Comparison of ENCODE assay signal across 20 cellular contexts in genomic region chr7:47551550-47552121, GRCh38. TPM values are rescaled to one million over a fixed set of nuclear protein-coding genes. Genes with fewer than 3 reads are reported as not detected.
A peak's percentile ranks its signal among the peaks of the same experiment; 100 is the strongest.
DNase-seq lines count a peak whose midpoint lies in the region; ATAC-seq, FAIRE-seq and TF ChIP-seq lines count a peak whose summit lies in the region.
"Had no signal": no experiment of that assay in that cellular context is flagged by ENCODE, and none has a peak within 500 bp of the region (broad histone marks: within the 10 kb centered on the region; RNA-seq: fewer than 3 reads in every experiment).

No MANE protein-coding gene starts in this region.

- TF ChIP-seq POLR2A in H1 (IDR thresholded peaks at IDR 0.05; ENCODE audit: control extremely low read depth in 1 of 2, low read depth in 2 of 2, low read length in 2 of 2) (no peak), testis (IDR thresholded peaks at IDR 0.05) (no peak)

- WGBS in H1 (ENCODE audit: extremely low coverage in 1 of 2, insufficient coverage in 1 of 2, insufficient read length in 1 of 2, insufficient replicate concordance in 2 of 2, low coverage in 1 of 2, low lambda C conversion rate in 2 of 2, missing lambda C conversion rate in 1 of 2), 2 experiments = 91% methylated on average over 9 of the region's 9 CpGs; no CpG with 5 or more reads in 1 of the 2 experiments
- WGBS in testis, 2 donors = 54 to 66% methylated on average over 9 of the region's 9 CpGs

- H3K9me3 ChIP-seq in HAP-1 = no peaks in the 10 kb centered on the region
- H3K9me3 ChIP-seq in H1 (ENCODE audit: insufficient read depth in 2 of 2, low read depth in 1 of 2, low read length in 1 of 2) = no peaks in the 10 kb centered on the region
- no peaks in the 10 kb centered on the region for H3K9me3 ChIP-seq in testis
- H3K9me3 ChIP-seq: transverse colon had no signal

- H2AFZ ChIP-seq in H1 (ENCODE audit: low read length) = no peak overlapping the region

- in situ Hi-C loops in HAP-1 (cut with MboI; ENCODE audit: low sequenced_read_pairs) = no loop called here

- H3K27me3 Mint-ChIP-seq in mesothelial cell of epicardium (ENCODE audit: low read depth) = no peaks in the 10 kb centered on the region

- H3K9ac ChIP-seq in H1 (replicated peaks in 1 of 4; ENCODE audit: extremely low read depth in 1 of 4, low read depth in 3 of 4, low read length in 3 of 4) = no peak overlapping the region

- peak overlapping the region; percentile 78 for H3K27ac Mint-ChIP-seq in mesothelial cell of epicardium
- H3K27ac Mint-ChIP-seq: activated naive CD4-positive, alpha-beta T cell treated with anti-CD3 and anti-CD28 coated beads, Interleukin-2, amount 50 U/mL, for 72 hours; H9 had no signal

- FAIRE-seq in H1 (lab: Jason Lieb, UNC) = no peak
- FAIRE-seq: RCC 7860 had no signal

- no peaks in the 10 kb centered on the region for H3K27me3 ChIP-seq in HAP-1 (ENCODE audit: low read depth)
- H3K27me3 ChIP-seq in H1 (replicated peaks in 1 of 4; ENCODE audit: control insufficient read depth in 3 of 4, extremely low read depth in 1 of 4, insufficient read depth in 3 of 4, low read length in 3 of 4) = no peaks in the 10 kb centered on the region
- H3K27me3 ChIP-seq in testis = no peaks in the 10 kb centered on the region
- H3K27me3 ChIP-seq: transverse colon had no signal

- no peak overlapping the region for H2AK5ac ChIP-seq in H1 (ENCODE audit: low read depth, low read length)

- H2BK20ac ChIP-seq in H1 (ENCODE audit: low read length) = no peak overlapping the region

- H3K79me1 ChIP-seq in H1 (ENCODE audit: low read depth, low read length) = peaks cover 14% of the 10 kb centered on the region

- no peak overlapping the region for H2BK12ac ChIP-seq in H1 (ENCODE audit: low read depth, low read length)

- POLR2A ChIA-PET in H1 (lab: Charles Lee; ENCODE audit: partially characterized antibody) = no interaction called here

- TF ChIP-seq RAD21 in H1 (IDR thresholded peaks at IDR 0.05 in 1 of 2, conservative IDR thresholded peaks at IDR 0.05 in 1 of 2; ENCODE audit: low read depth in 2 of 2, low read length in 2 of 2) = no peak

- CTCF ChIA-PET in H1 (lab: Charles Lee; ENCODE audit: partially characterized antibody) = interaction anchor here (1.2 kb wide), 1 partner anchor 285 kb away, joined by 3 read pairs; no protein-coding TSS in a partner anchor

- peak overlapping the region; percentile 10 for H3K14ac ChIP-seq in H1 (ENCODE audit: insufficient read length)

- peaks cover 24% of the 10 kb centered on the region for H3K4me1 ChIP-seq in HAP-1
- H3K4me1 ChIP-seq in H1 (replicated peaks in 1 of 4; ENCODE audit: control insufficient read depth in 3 of 4, insufficient read depth in 4 of 4, low read length in 3 of 4) = peaks cover 0 to 2% (median 0%) of the 10 kb centered on the region in 4 experiments; a peak in 2 of 7 replicates
- peaks cover 26% of the 10 kb centered on the region for H3K4me1 ChIP-seq in testis

- H3K27ac ChIP-seq in H1 (ENCODE audit: low read depth, low read length) (no peak overlapping the region), testis (no peak overlapping the region)
- H3K27ac ChIP-seq: transverse colon, VCaP had no signal

- peaks cover 3% of the 10 kb centered on the region for H3K9me3 Mint-ChIP-seq in mesothelial cell of epicardium
- H3K9me3 Mint-ChIP-seq: activated naive CD4-positive, alpha-beta T cell treated with anti-CD3 and anti-CD28 coated beads, Interleukin-2, amount 50 U/mL, for 72 hours; H9 had no signal

- H3K36me3 Mint-ChIP-seq in mesothelial cell of epicardium = peaks cover 32% of the 10 kb centered on the region
- H3K36me3 Mint-ChIP-seq: activated naive CD4-positive, alpha-beta T cell treated with anti-CD3 and anti-CD28 coated beads, Interleukin-2, amount 50 U/mL, for 72 hours had no signal

- H3K18ac ChIP-seq in H1 (ENCODE audit: extremely low read depth, low read length) = no peak overlapping the region

- H3K4ac ChIP-seq in H1 (replicated peaks; ENCODE audit: insufficient read length, low read depth, low read length) = peak overlapping the region; percentile 72

- no peak overlapping the region for H4K5ac ChIP-seq in H1 (ENCODE audit: insufficient read length, low read depth, low read length)

- no peak overlapping the region for H4K8ac ChIP-seq in H1 (ENCODE audit: extremely low read depth, insufficient read depth, low read length)

- H3K23ac ChIP-seq in H1 (ENCODE audit: insufficient read length) = no peak overlapping the region

- no peak overlapping the region for H3K4me3 Mint-ChIP-seq in mesothelial cell of epicardium
- H3K4me3 Mint-ChIP-seq: H9 had no signal

- peak; percentile 81 to 84 for DNase-seq in HAP-1 (ENCODE audit: low spot score in 2 of 2)
- no peak for DNase-seq in H1 (ENCODE audit: low read depth in 1 of 2, low spot score in 2 of 2)
- DNase-seq in mesothelial cell of epicardium (ENCODE audit: low spot score in 2 of 2, unreplicated experiment in 2 of 2) = no peak
- peak; percentile 63 for DNase-seq in testis
- DNase-seq in medulla oblongata (ENCODE audit: extremely low spot score) = no peak
- no peak for DNase-seq in NCI-H526 treated with DMSO at 0.1 percent for 48 hours (lab: John Stamatoyannopoulos, UW)
- DNase-seq: activated CD4-positive, alpha-beta T cell treated with anti-CD3 and anti-CD28 coated beads, Interleukin-2, amount 50 U/mL, for 4 hours; activated T-cell treated with anti-CD3 and anti-CD28 coated beads, Interleukin-2, amount 50 U/mL, for 1 hour; H9; hypothalamus; NCI-H1417; NCI-H2171 treated with DMSO at 0.1 percent for 48 hours; NCI-H82; nucleus accumbens; transverse colon had no signal

- no peak for TF ChIP-seq EP300 in H1 (IDR thresholded peaks at IDR 0.05; ENCODE audit: borderline replicate concordance in 1 of 2, low read depth in 2 of 2, low read length in 2 of 2)

- H3K23me2 ChIP-seq in H1 (ENCODE audit: low read depth, low read length) = no peaks in the 10 kb centered on the region

- no peak overlapping the region for H3K4me2 ChIP-seq in H1 (ENCODE audit: insufficient read depth in 1 of 2, low read depth in 2 of 2, low read length in 2 of 2)

- TF ChIP-seq CTCF in H1 (IDR thresholded peaks at IDR 0.05; ENCODE audit: control extremely low read depth in 1 of 3, insufficient read depth in 1 of 3, low read depth in 1 of 3, low read length in 3 of 3) (no peak), mesothelial cell of epicardium (IDR thresholded peaks at IDR 0.05; ENCODE audit: unreplicated experiment) (no peak), testis (IDR thresholded peaks at IDR 0.05) (no peak)

- intact Hi-C loops in testis (cut with DNase I; ENCODE audit: low total_unique reads) = no loop called here

- peaks cover 1 to 2% of the 10 kb centered on the region in 2 experiments for H4K20me1 ChIP-seq in H1 (replicated peaks in 1 of 2; ENCODE audit: control insufficient read depth in 1 of 2, insufficient read depth in 2 of 2, low read length in 2 of 2)

- H3K36me3 ChIP-seq in HAP-1 (replicated peaks) = no peaks in the 10 kb centered on the region; the same call in 1 of the 2 replicates
- H3K36me3 ChIP-seq in H1 (ENCODE audit: control insufficient read depth in 2 of 4, insufficient read depth in 4 of 4, low read length in 3 of 4) = no peaks in the 10 kb centered on the region
- H3K36me3 ChIP-seq in testis (ENCODE audit: low read depth, missing control alignments) = no peaks in the 10 kb centered on the region
- H3K36me3 ChIP-seq: transverse colon had no signal

- no peak overlapping the region for H3K56ac ChIP-seq in H1 (replicated peaks; ENCODE audit: insufficient read length, low read depth, low read length)

- no peak for ATAC-seq in HG03135 (IDR thresholded peaks at IDR 0.05; ENCODE audit: unreplicated experiment)
- ATAC-seq in GM21381 (IDR thresholded peaks at IDR 0.05; ENCODE audit: unreplicated experiment) = no peak
- ATAC-seq: activated naive CD4-positive, alpha-beta T cell treated with anti-CD3 and anti-CD28 coated beads, Interleukin-2, amount 50 U/mL, for 72 hours had no signal

- peak overlapping the region; percentile 22 for H4K91ac ChIP-seq in H1 (replicated peaks; ENCODE audit: insufficient read length, low read length)

- H2BK5ac ChIP-seq in H1 (ENCODE audit: low read depth, low read length) = no peak overlapping the region

- H3K4me3 ChIP-seq in HAP-1 (no peak overlapping the region), H1 (ENCODE audit: extremely low read depth in 1 of 4, insufficient read depth in 2 of 4, low read depth in 3 of 4, low read length in 4 of 4) (no peak overlapping the region), testis (no peak overlapping the region)
- H3K4me3 ChIP-seq: transverse colon had no signal

- H3K4me1 Mint-ChIP-seq in mesothelial cell of epicardium = peaks cover 69% of the 10 kb centered on the region

- H2BK15ac ChIP-seq in H1 (ENCODE audit: low read length) = no peak overlapping the region

- peaks cover 0 to 5% of the 10 kb centered on the region in 2 experiments; a peak in 1 of 4 replicates for H3K79me2 ChIP-seq in H1 (ENCODE audit: control insufficient read depth in 1 of 2, insufficient read depth in 2 of 2, low read length in 2 of 2)

- H2BK120ac ChIP-seq in H1 (replicated peaks; ENCODE audit: low read depth, low read length) = no peak overlapping the region

TF ChIP-seq in H1, 55 proteins besides CTCF, POLR2A, EP300 and RAD21 (continues in another document):
- TF ChIP-seq GABPA (IDR thresholded peaks at IDR 0.05; ENCODE audit: borderline replicate concordance, insufficient read depth, low read length) (no peak), TEAD4 (IDR thresholded peaks at IDR 0.05; ENCODE audit: low read depth, low read length) (no peak), GTF2F1 (IDR thresholded peaks at IDR 0.05; ENCODE audit: borderline replicate concordance, low read depth, low read length) (no peak), SIX5 (IDR thresholded peaks at IDR 0.05; ENCODE audit: low read depth, low read length) (no peak), SAP30 (IDR thresholded peaks at IDR 0.05; ENCODE audit: insufficient read depth, insufficient replicate concordance, low read length) (no peak), EGR1 (IDR thresholded peaks at IDR 0.05; ENCODE audit: borderline replicate concordance, low read depth, low read length) (no peak), TAF1 (IDR thresholded peaks at IDR 0.05; ENCODE audit: low read depth, low read length) (no peak), CHD1 (IDR thresholded peaks at IDR 0.05; ENCODE audit: low read depth, low read length) (no peak), TCF12 (IDR thresholded peaks at IDR 0.05; ENCODE audit: low read depth, low read length) (no peak)

RNA-seq across cellular contexts. Expression of gene TNS3, which starts 30.3 kb away (rescaled TPM):
- 24.2 TPM in 2 replicates for total RNA-seq in H1 (2021; fragmentation: NEBNext Ultra II Directional; extraction: Animal tissue kit (Norgen Biotek cat#: 25700))
- polyA plus RNA-seq in H1 (2011; rRNA removed) (11.9 and 14.7 TPM in 2 replicates), testis (ENCODE audit: insufficient read depth, low read depth, low replicate concordance) (28.5 TPM)
- polyA plus RNA-seq in H1 (2011; cell fraction: cytosol; rRNA removed) = 11.5 TPM
- 24.3 TPM for polyA plus RNA-seq in H1 (2011; cell fraction: nucleus; rRNA removed)
- polyA plus RNA-seq in H1 (2012, experiment 1 of 2) = 12.6 to 15.2 TPM (median 13.6 TPM) in 4 replicates
- polyA plus RNA-seq in H1 (2012, experiment 2 of 2) = 7.5 TPM
- 6.6 TPM for polyA plus RNA-seq in H1 (2013, experiment 1 of 2)
- 6.0 TPM for polyA plus RNA-seq in H1 (2013, experiment 2 of 2)
- polyA minus RNA-seq in H1 (2011; rRNA and poly(A)+ RNA removed) = 54.4 and 72.3 TPM in 2 replicates
- polyA minus RNA-seq in H1 (2011; cell fraction: cytosol; rRNA and poly(A)+ RNA removed) = 17.2 TPM
- polyA minus RNA-seq in H1 (2011; cell fraction: nucleus; rRNA and poly(A)+ RNA removed) = 43.9 TPM
- total RNA-seq in mesothelial cell of epicardium (427 to 461 TPM (median 452 TPM) in 3 replicates), testis (10 to 100 TPM; 60.0 to 93.5 TPM)

Comparison
In these comparisons a context has a peak if more than half of its experiments do, and no peak if none do; other contexts are left out.
1. DNase-seq: peak in HAP-1 (2 of 2) and testis (single experiment); none in H1 (0 of 2), mesothelial cell of epicardium (0 of 2), medulla oblongata (single experiment) and NCI-H526 treated with DMSO at 0.1 percent for 48 hours (single experiment).